ENCODE assay signal across 27 cellular contexts in genomic region chr5:127947886-127948285, GRCh38.
DNase-seq lines count a peak whose midpoint lies in the region; TF ChIP-seq lines count a peak whose summit lies in the region.
"Had no signal": no experiment of that assay in that cellular context is flagged by ENCODE, and none has a peak within 500 bp of the region (broad histone marks: within the 10 kb centered on the region; RNA-seq: fewer than 3 reads in every experiment).

No MANE protein-coding gene starts in this region.

- TF ChIP-seq EP300 in esophagus muscularis mucosa (IDR thresholded peaks at IDR 0.05): no peak

- intact Hi-C loops in esophagus muscularis mucosa (cut with DNase I): no loop called here

- DNase-seq in esophagus muscularis mucosa (ENCODE audit: extremely low spot score): peak; percentile 0
- no peak for DNase-seq in activated naive CD4-positive, alpha-beta T cell (lab: John Stamatoyannopoulos, UW)
- DNase-seq: 8988T; ACHN; AML-193; BE2C; C1 segment of cervical spinal cord; Caco-2; Calu3; CD4-positive, alpha-beta memory T cell; CD4-positive, alpha-beta T cell; CD4-positive, CD25-positive, alpha-beta regulatory T cell; CD8-positive, alpha-beta memory T cell; CD8-positive, alpha-beta T cell; COR-L47; DMS 273 treated with DMSO at 0.1 percent for 48 hours; DMS153; DMS53; DMS79; DMS79 treated with DMSO at 0.1 percent for 48 hours; DND-41; EL had no signal

- no peak for TF ChIP-seq POLR2A in esophagus muscularis mucosa (IDR thresholded peaks at IDR 0.05; ENCODE audit: low read depth)

- no peaks in the 10 kb centered on the region for H3K4me1 ChIP-seq in esophagus muscularis mucosa
- H3K4me1 ChIP-seq: BE2C, BLaER1, Caco-2 had no signal

- 100% methylated on average over 2 of the region's 2 CpGs for WGBS in esophagus muscularis mucosa

- H3K4me3 ChIP-seq in esophagus muscularis mucosa: no peak overlapping the region
- H3K4me3 ChIP-seq: A549; BLaER1; BLaER1 treated with 17β-estradiol and CSF1 and Interleukin-3, amounts not matched to agents 10 nM and 100 nM had no signal

- no peak overlapping the region for H3K27ac ChIP-seq in esophagus muscularis mucosa (replicated peaks in 1 of 4)
- H3K27ac ChIP-seq: 22Rv1; A549; BLaER1; BLaER1 treated with 17β-estradiol and CSF1 and Interleukin-3, amounts not matched to agents 10 nM and 100 nM; C4-2B had no signal

- no peaks in the 10 kb centered on the region for H3K36me3 ChIP-seq in esophagus muscularis mucosa
- H3K36me3 ChIP-seq: BE2C; BLaER1; BLaER1 treated with 17β-estradiol and CSF1 and Interleukin-3, amounts not matched to agents 10 nM and 100 nM had no signal

- no peaks in the 10 kb centered on the region for H3K27me3 ChIP-seq in esophagus muscularis mucosa
- H3K27me3 ChIP-seq: BE2C; BLaER1; BLaER1 treated with 17β-estradiol and CSF1 and Interleukin-3, amounts not matched to agents 10 nM and 100 nM had no signal

- TF ChIP-seq CTCF in esophagus muscularis mucosa (IDR thresholded peaks at IDR 0.05): no peak

- H3K9me3 ChIP-seq in esophagus muscularis mucosa: no peaks in the 10 kb centered on the region
- H3K9me3 ChIP-seq: A549; BE2C; BLaER1; BLaER1 treated with 17β-estradiol and CSF1 and Interleukin-3, amounts not matched to agents 10 nM and 100 nM had no signal
